ENCODE assay signal across 1 cellular context in the genomic region with DNA sequence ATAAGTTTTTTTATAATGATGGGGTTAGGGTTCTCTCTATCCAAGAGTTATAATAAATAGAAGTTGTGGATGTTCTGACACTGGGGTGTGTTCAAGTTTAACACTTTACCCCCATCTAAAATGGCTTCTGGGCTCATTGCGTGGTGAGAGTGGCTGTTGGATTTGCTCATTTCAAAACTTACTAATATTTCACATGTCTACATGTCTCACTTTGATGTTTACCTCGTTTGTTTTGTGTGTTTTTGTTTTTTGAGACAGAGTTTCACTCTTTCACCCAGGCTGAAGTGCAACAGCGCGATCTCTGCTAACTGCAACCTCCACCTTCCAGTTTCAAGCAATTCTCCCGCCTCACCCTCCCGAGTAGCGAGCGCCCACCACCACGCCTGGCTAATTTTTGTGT.
TF ChIP-seq lines count a peak whose summit lies in the region.

No MANE protein-coding gene starts in this region.

TF ChIP-seq in GM12878, 131 proteins besides CTCF, POLR2A, EP300 and RAD21:
- TF ChIP-seq RUNX3 (IDR thresholded peaks at IDR 0.05; ENCODE audit: low read length) = 0 out of 2 replicates have a peak, but pooled peaks have one; percentile 19
- TF ChIP-seq SMAD5 (IDR thresholded peaks at IDR 0.05; ENCODE audit: low read depth) = no peak
- TF ChIP-seq SMC3 (IDR thresholded peaks at IDR 0.05; ENCODE audit: borderline replicate concordance, low read length) = no peak
- no peak for TF ChIP-seq KDM1A (IDR thresholded peaks at IDR 0.05; ENCODE audit: borderline replicate concordance)
- no peak for TF ChIP-seq EZH2 (IDR thresholded peaks at IDR 0.05; ENCODE audit: borderline replicate concordance, control insufficient read depth, low read depth, low read length)
- TF ChIP-seq JUNB (IDR thresholded peaks at IDR 0.05) = peak; percentile 32; the same call in 1 of the 2 replicates
- peak; percentile 79; the same call in 1 of the 2 replicates for TF ChIP-seq YY1 (IDR thresholded peaks at IDR 0.05; ENCODE audit: low read depth, low read length)
- TF ChIP-seq ZZZ3 (IDR thresholded peaks at IDR 0.05; ENCODE audit: control insufficient read depth, insufficient read length, low read depth) = no peak
- TF ChIP-seq, protein P1, sequence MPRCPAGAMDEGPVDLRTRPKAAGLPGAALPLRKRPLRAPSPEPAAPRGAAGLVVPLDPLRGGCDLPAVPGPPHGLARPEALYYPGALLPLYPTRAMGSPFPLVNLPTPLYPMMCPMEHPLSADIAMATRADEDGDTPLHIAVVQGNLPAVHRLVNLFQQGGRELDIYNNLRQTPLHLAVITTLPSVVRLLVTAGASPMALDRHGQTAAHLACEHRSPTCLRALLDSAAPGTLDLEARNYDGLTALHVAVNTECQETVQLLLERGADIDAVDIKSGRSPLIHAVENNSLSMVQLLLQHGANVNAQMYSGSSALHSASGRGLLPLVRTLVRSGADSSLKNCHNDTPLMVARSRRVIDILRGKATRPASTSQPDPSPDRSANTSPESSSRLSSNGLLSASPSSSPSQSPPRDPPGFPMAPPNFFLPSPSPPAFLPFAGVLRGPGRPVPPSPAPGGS (IDR thresholded peaks at IDR 0.05; ENCODE audit: borderline replicate concordance, insufficient read depth, low read depth, low read length, poor library complexity, severe bottlenecking) = no peak
- TF ChIP-seq SIX5 (IDR thresholded peaks at IDR 0.05; ENCODE audit: low read depth, low read length, severe bottlenecking) = no peak
- TF ChIP-seq, protein P2, sequence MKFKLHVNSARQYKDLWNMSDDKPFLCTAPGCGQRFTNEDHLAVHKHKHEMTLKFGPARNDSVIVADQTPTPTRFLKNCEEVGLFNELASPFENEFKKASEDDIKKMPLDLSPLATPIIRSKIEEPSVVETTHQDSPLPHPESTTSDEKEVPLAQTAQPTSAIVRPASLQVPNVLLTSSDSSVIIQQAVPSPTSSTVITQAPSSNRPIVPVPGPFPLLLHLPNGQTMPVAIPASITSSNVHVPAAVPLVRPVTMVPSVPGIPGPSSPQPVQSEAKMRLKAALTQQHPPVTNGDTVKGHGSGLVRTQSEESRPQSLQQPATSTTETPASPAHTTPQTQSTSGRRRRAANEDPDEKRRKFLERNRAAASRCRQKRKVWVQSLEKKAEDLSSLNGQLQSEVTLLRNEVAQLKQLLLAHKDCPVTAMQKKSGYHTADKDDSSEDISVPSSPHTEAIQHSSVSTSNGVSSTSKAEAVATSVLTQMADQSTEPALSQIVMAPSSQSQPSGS (IDR thresholded peaks at IDR 0.05; ENCODE audit: low read length) = no peak
- TF ChIP-seq NFIC (IDR thresholded peaks at IDR 0.05; ENCODE audit: low read depth, low read length) = no peak
- TF ChIP-seq, protein P3, sequence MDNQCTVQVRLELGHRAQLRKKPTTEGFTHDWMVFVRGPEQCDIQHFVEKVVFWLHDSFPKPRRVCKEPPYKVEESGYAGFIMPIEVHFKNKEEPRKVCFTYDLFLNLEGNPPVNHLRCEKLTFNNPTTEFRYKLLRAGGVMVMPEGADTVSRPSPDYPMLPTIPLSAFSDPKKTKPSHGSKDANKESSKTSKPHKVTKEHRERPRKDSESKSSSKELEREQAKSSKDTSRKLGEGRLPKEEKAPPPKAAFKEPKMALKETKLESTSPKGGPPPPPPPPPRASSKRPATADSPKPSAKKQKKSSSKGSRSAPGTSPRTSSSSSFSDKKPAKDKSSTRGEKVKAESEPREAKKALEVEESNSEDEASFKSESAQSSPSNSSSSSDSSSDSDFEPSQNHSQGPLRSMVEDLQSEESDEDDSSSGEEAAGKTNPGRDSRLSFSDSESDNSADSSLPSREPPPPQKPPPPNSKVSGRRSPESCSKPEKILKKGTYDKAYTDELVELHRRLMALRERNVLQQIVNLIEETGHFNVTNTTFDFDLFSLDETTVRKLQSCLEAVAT (IDR thresholded peaks at IDR 0.05) = 0 out of 2 replicates have a peak, but pooled peaks have one; percentile 53
- no peak for TF ChIP-seq BCL11A (IDR thresholded peaks at IDR 0.05; ENCODE audit: low read depth, low read length)
- TF ChIP-seq TCF7 (IDR thresholded peaks at IDR 0.05; ENCODE audit: borderline replicate concordance) = 0 out of 2 replicates have a peak, but pooled peaks have one; percentile 47
